ENCODE assay signal across 8 cellular contexts in the genomic region with DNA sequence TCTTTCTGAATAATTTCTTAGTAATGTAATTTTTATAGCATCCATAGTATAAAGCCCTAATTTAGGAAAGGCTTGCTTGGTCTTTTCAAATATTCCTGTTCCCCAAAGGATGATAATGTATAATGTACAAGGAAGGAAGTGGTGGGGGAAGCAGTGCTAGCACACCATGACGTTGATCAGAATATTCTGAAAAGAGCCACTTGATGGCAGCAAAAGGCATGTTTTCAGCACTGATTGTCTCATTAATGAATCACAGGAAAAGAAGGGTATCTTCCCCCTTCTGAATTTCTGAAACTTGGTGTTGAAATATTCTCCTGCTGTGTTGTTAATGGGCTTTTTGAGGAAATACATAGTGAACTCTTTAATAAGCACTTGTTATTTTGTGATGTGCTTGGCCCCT.
A peak's percentile ranks its signal among the peaks of the same experiment; 100 is the strongest.
DNase-seq lines count a peak whose midpoint lies in the region; ATAC-seq and TF ChIP-seq lines count a peak whose summit lies in the region.

No MANE protein-coding gene starts in this region.

- no peak for TF ChIP-seq POLR2A in breast epithelium (IDR thresholded peaks at IDR 0.05)

- H4K8ac ChIP-seq in mesenchymal stem cell (ENCODE audit: low read length): no peak overlapping the region

- peak overlapping the region; percentile 46 for H3K9ac ChIP-seq in mesenchymal stem cell (ENCODE audit: low read length)

- H3K4me1 Mint-ChIP-seq in MCF 10A (ENCODE audit: insufficient read depth, unreplicated experiment): no peaks in the 10 kb centered on the region

- intact Hi-C loops in MCF 10A (cut with micrococcal nuclease): loop anchor here (1.0 to 5.0 kb wide), 3 partner anchors 45 to 990 kb away; no protein-coding TSS in a partner anchor
- intact Hi-C loops in breast epithelium (cut with DNase I; ENCODE audit: low total_unique reads): no loop called here
- intact Hi-C loops in Panc1 (cut with micrococcal nuclease; ENCODE audit: unreplicated experiment): no loop called here

- DNase-seq in MCF 10A (ENCODE audit: unreplicated experiment): peak; percentile 66
- no peak for DNase-seq in breast epithelium (ENCODE audit: low spot score in 2 of 2)
- DNase-seq in HPDE6-E6E7 (ENCODE audit: extremely low spot score): peak; percentile 45
- DNase-seq in Panc1 (ENCODE audit: low read depth, low spot score): peak; percentile 32
- DNase-seq in dermis microvascular lymphatic vessel endothelial cell (ENCODE audit: low read depth in 2 of 2): peak; percentile 27 to 48
- peak; percentile 57 for DNase-seq in mesenchymal stem cell
- no peak for DNase-seq in T1000 (lab: John Stamatoyannopoulos, UW)

- no peak overlapping the region for H3K4me3 ChIP-seq in breast epithelium
- H3K4me3 ChIP-seq in Panc1 (ENCODE audit: low read depth in 2 of 2, low read length in 2 of 2): no peak overlapping the region
- no peak overlapping the region for H3K4me3 ChIP-seq in mesenchymal stem cell (ENCODE audit: insufficient read depth in 1 of 2, low read depth in 1 of 2, low read length in 2 of 2)

- BruUV-seq in MCF 10A (replicated peaks; lab: Mats Ljungman, UMichigan): no TSS peak
- BruUV-seq in Panc1 (replicated peaks; lab: Mats Ljungman, UMichigan): no TSS peak

- no peak overlapping the region for H2BK15ac ChIP-seq in mesenchymal stem cell (ENCODE audit: low read depth, poor library complexity, severe bottlenecking)

- no peaks in the 10 kb centered on the region for H3K9me3 Mint-ChIP-seq in MCF 10A (ENCODE audit: unreplicated experiment)

- H3K18ac ChIP-seq in mesenchymal stem cell (ENCODE audit: low read depth in 1 of 2, low read length in 2 of 2): no peak overlapping the region

- H3K27ac Mint-ChIP-seq in MCF 10A (ENCODE audit: low read depth, unreplicated experiment): no peak overlapping the region

- H3K36me3 Mint-ChIP-seq in MCF 10A (ENCODE audit: insufficient read depth, unreplicated experiment): no peaks in the 10 kb centered on the region

- H4K91ac ChIP-seq in mesenchymal stem cell (ENCODE audit: low read length): no peak overlapping the region

- CTCF ChIA-PET in MCF 10A (lab: Yijun Ruan, JAX): interaction anchor here (0.7 to 2.3 kb wide), 5 partner anchors 13 to 1032 kb away, joined by 3 to 11 read pairs (median 4); no protein-coding TSS in a partner anchor
- CTCF ChIA-PET in Panc1 (lab: Charles Lee): no interaction called here

- H3K27me3 Mint-ChIP-seq in MCF 10A (ENCODE audit: insufficient read depth, unreplicated experiment): no peaks in the 10 kb centered on the region

- H3K27ac ChIP-seq in breast epithelium: no peak overlapping the region
- H3K27ac ChIP-seq in Panc1 (ENCODE audit: low read length): no peak overlapping the region
- H3K27ac ChIP-seq in mesenchymal stem cell (ENCODE audit: low read length, poor library complexity, severe bottlenecking): no peak overlapping the region

- ATAC-seq in GM21576 (IDR thresholded peaks at IDR 0.05; ENCODE audit: unreplicated experiment) (peak; percentile 89), Panc1 (peak; percentile 86)

- H3K23ac ChIP-seq in mesenchymal stem cell (ENCODE audit: low read length in 2 of 2): no peak overlapping the region

- WGBS in mesenchymal stem cell: 3% methylated on average over 1 of the region's 1 CpG

- no peaks in the 10 kb centered on the region for H3K36me3 ChIP-seq in breast epithelium
- no peaks in the 10 kb centered on the region for H3K36me3 ChIP-seq in Panc1 (ENCODE audit: control insufficient read depth, insufficient read depth, low read length)
- H3K36me3 ChIP-seq in mesenchymal stem cell (ENCODE audit: control insufficient read depth in 1 of 2, insufficient read depth in 2 of 2, low read depth in 1 of 2, low read length in 2 of 2): no peaks in the 10 kb centered on the region

- TF ChIP-seq CTCF in MCF 10A (IDR thresholded peaks at IDR 0.05; ENCODE audit: unreplicated experiment): peak; percentile 49
- peak in 1 of 3 donors; percentile 36 for TF ChIP-seq CTCF in breast epithelium (IDR thresholded peaks at IDR 0.05)
- peak; percentile 51; the same call in 1 of the 2 replicates for TF ChIP-seq CTCF in Panc1 (IDR thresholded peaks at IDR 0.05)

- no peak overlapping the region for H2AFZ ChIP-seq in mesenchymal stem cell (ENCODE audit: low read depth, low read length)

- no peaks in the 10 kb centered on the region for H3K27me3 ChIP-seq in breast epithelium
- no peaks in the 10 kb centered on the region for H3K27me3 ChIP-seq in Panc1 (ENCODE audit: control insufficient read depth, insufficient read depth, low read length)
- no peaks in the 10 kb centered on the region for H3K27me3 ChIP-seq in mesenchymal stem cell (ENCODE audit: control insufficient read depth in 1 of 2, insufficient read depth in 1 of 2, low read length in 2 of 2)

- H3K9me3 ChIP-seq in breast epithelium: no peaks in the 10 kb centered on the region
- no peaks in the 10 kb centered on the region for H3K9me3 ChIP-seq in Panc1 (ENCODE audit: control insufficient read depth, insufficient read depth, low read depth, low read length)
- no peaks in the 10 kb centered on the region for H3K9me3 ChIP-seq in mesenchymal stem cell (ENCODE audit: control insufficient read depth, low read length)

- no peak overlapping the region for H3K4me3 Mint-ChIP-seq in MCF 10A (ENCODE audit: unreplicated experiment)

- no peak overlapping the region for H2BK120ac ChIP-seq in mesenchymal stem cell (ENCODE audit: low read depth, low read length)

- no peak overlapping the region for H3K4ac ChIP-seq in mesenchymal stem cell (ENCODE audit: low read depth in 1 of 2, low read length in 2 of 2)

- no peak overlapping the region for H2AK5ac ChIP-seq in mesenchymal stem cell (ENCODE audit: low read length, severe bottlenecking)

- no peak overlapping the region for H2BK12ac ChIP-seq in mesenchymal stem cell (ENCODE audit: low read length in 2 of 2)

- in situ Hi-C loops in Panc1 (cut with HindIII; ENCODE audit: low pct_unique_long_range_greater_than_20kb, low sequenced_read_pairs): no loop called here

- H3K4me1 ChIP-seq in breast epithelium (no peaks in the 10 kb centered on the region), Panc1 (ENCODE audit: control insufficient read depth, insufficient read depth, low read length) (no peaks in the 10 kb centered on the region), mesenchymal stem cell (ENCODE audit: control insufficient read depth, insufficient read depth, low read depth, low read length) (no peaks in the 10 kb centered on the region)

- H2BK5ac ChIP-seq in mesenchymal stem cell (ENCODE audit: low read depth, low read length, poor library complexity, severe bottlenecking): no peak overlapping the region

- H3K79me1 ChIP-seq in mesenchymal stem cell (replicated peaks; ENCODE audit: low read length, poor library complexity, severe bottlenecking): no peaks in the 10 kb centered on the region

- no peak overlapping the region for H3K14ac ChIP-seq in mesenchymal stem cell (ENCODE audit: low read length in 2 of 2)

- POLR2A ChIA-PET in MCF 10A (lab: Yijun Ruan, JAX): no interaction called here
- POLR2A ChIA-PET in Panc1 (lab: Charles Lee): no interaction called here

- H3K4me2 ChIP-seq in mesenchymal stem cell (ENCODE audit: low read length, poor library complexity, severe bottlenecking): no peak overlapping the region

Comparison
In these comparisons a context has a peak if more than half of its experiments do, and no peak if none do; other contexts are left out.
1. DNase-seq: peak in MCF 10A (single experiment), HPDE6-E6E7 (single experiment), Panc1 (single experiment), dermis microvascular lymphatic vessel endothelial cell (2 of 2) and mesenchymal stem cell (single experiment); none in breast epithelium (0 of 2) and T1000 (single experiment).